In genomic region chr18:58390399-58390798, GRCh38 we compare ENCODE assay signal across 1 cellular context.
TF ChIP-seq lines count a peak whose summit lies in the region.

No MANE protein-coding gene starts in this region.

TF ChIP-seq in HepG2, 621 proteins besides CTCF, POLR2A, EP300 and RAD21 (continued from another document):
- TF ChIP-seq ZNF280B (CRISPR knock-in tag; IDR thresholded peaks at IDR 0.05; ENCODE audit: borderline replicate concordance) (no peak), AFF4 (CRISPR knock-in tag; IDR thresholded peaks at IDR 0.05) (0 out of 2 replicates have a peak, but pooled peaks have one; percentile 13), MIXL1 (CRISPR knock-in tag; IDR thresholded peaks at IDR 0.05) (no peak), AGO2 (optimal IDR thresholded peaks at IDR 0.05; ENCODE audit: low read depth, low read length) (peak; percentile 59), GRHL1 (CRISPR knock-in tag; conservative IDR thresholded peaks at IDR 0.05) (no peak)
